16 cellular contexts compared by ENCODE assay signal in genomic region chr10:11658801-11659368, GRCh38. TPM values are rescaled to one million over a fixed set of nuclear protein-coding genes. Genes with fewer than 3 reads are reported as not detected.
DNase-seq lines count a peak whose midpoint lies in the region; ATAC-seq, FAIRE-seq and TF ChIP-seq lines count a peak whose summit lies in the region.
"Had no signal": no experiment of that assay in that cellular context is flagged by ENCODE, and none has a peak within 500 bp of the region (broad histone marks: within the 10 kb centered on the region; RNA-seq: fewer than 3 reads in every experiment).

No MANE protein-coding gene starts in this region.

- TF ChIP-seq RAD21 in K562 (CRISPR knock-in tag; conservative IDR thresholded peaks at IDR 0.05 in 1 of 2, IDR thresholded peaks at IDR 0.05 in 1 of 2): no peak

- DNase-seq in H9 (peak; percentile 9), K562 (ENCODE audit: extremely low read depth in 1 of 4, low spot score in 3 of 4) (no peak), left colon (no peak), type B pancreatic cell (ENCODE audit: extremely low spot score, unreplicated experiment) (peak; percentile 52), middle frontal gyrus (ENCODE audit: extremely low spot score, low spot score) (no peak), osteoblast (ENCODE audit: insufficient read length, low spot score, missing footprints) (no peak)
- DNase-seq: ACHN, AML-193, DMS 273 treated with DMSO at 0.1 percent for 48 hours, H7, NCI-H1417 treated with DMSO at 0.1 percent for 48 hours, NCI-H2029 treated with DMSO at 0.1 percent for 48 hours, NCI-H748 treated with DMSO at 0.1 percent for 48 hours had no signal

- no peaks in the 10 kb centered on the region for H3K9me3 ChIP-seq in H9 (ENCODE audit: control insufficient read depth, low read depth, low read length)
- H3K9me3 ChIP-seq in K562 (replicated peaks; ENCODE audit: control insufficient read depth, insufficient read depth, low read depth, low read length): no peaks in the 10 kb centered on the region
- no peaks in the 10 kb centered on the region for H3K9me3 ChIP-seq in osteoblast (ENCODE audit: low read depth, low read length)

- intact Hi-C loops in K562 (cut with micrococcal nuclease): no loop called here
- intact Hi-C loops in left colon (cut with DNase I, micrococcal nuclease): no loop called here

- no peak for FAIRE-seq in K562 (lab: Jason Lieb, UNC)

- H3K4ac ChIP-seq in H9 (ENCODE audit: low read depth, low read length): no peak overlapping the region

- H3K27me3 ChIP-seq in H9 (ENCODE audit: insufficient read depth, low read length) (no peaks in the 10 kb centered on the region), K562 (ENCODE audit: control insufficient read depth in 2 of 2, insufficient read depth in 2 of 2, low read length in 2 of 2) (no peaks in the 10 kb centered on the region), osteoblast (ENCODE audit: insufficient read depth, low read length) (peaks cover 25% of the 10 kb centered on the region)

- H3K27ac ChIP-seq in H9 (ENCODE audit: insufficient read length, low read depth, low read length) (no peak overlapping the region), K562 (ENCODE audit: extremely low read depth, low read depth, low read length) (no peak overlapping the region), osteoblast (ENCODE audit: low read depth, low read length) (no peak overlapping the region)
- H3K27ac ChIP-seq: SK-N-MC had no signal

- TF ChIP-seq CTCF in H9 (conservative IDR thresholded peaks at IDR 0.05) (no peak), K562 (IDR thresholded peaks at IDR 0.05 in 2 of 3, conservative IDR thresholded peaks at IDR 0.05 in 1 of 3; ENCODE audit: insufficient read depth in 2 of 3, low read depth in 1 of 3, low read length in 3 of 3) (no peak), type B pancreatic cell (conservative IDR thresholded peaks at IDR 0.05) (no peak), osteoblast (IDR thresholded peaks at IDR 0.05; ENCODE audit: extremely low read depth, low read depth, low read length) (no peak)

- H3K79me1 ChIP-seq in H9 (ENCODE audit: insufficient read depth, low read depth, low read length, poor library complexity, severe bottlenecking): no peaks in the 10 kb centered on the region

- H3K27me3 Mint-ChIP-seq in H9 (ENCODE audit: low read depth) (peaks cover 1% of the 10 kb centered on the region), type B pancreatic cell (peaks cover under 1% of the 10 kb centered on the region)

- no peak overlapping the region for H3K14ac ChIP-seq in H9 (ENCODE audit: insufficient read depth, low read length)

- no peak overlapping the region for H3K18ac ChIP-seq in H9 (ENCODE audit: insufficient read length, low read depth, low read length)

- H4K5ac ChIP-seq in H9 (ENCODE audit: insufficient read length, low read depth, low read length): no peak overlapping the region

- H3K9me3 Mint-ChIP-seq in H9: no peaks in the 10 kb centered on the region
- H3K9me3 Mint-ChIP-seq in type B pancreatic cell: no peaks in the 10 kb centered on the region

- no peak overlapping the region for H4K8ac ChIP-seq in H9 (replicated peaks; ENCODE audit: insufficient read length, low read depth, low read length)

- in situ Hi-C loops in K562 (cut with MboI): no loop called here

- H3K9me1 ChIP-seq in K562 (ENCODE audit: control insufficient read depth, insufficient read depth, low read length): no peaks in the 10 kb centered on the region

- TF ChIP-seq EP300 in K562 (IDR thresholded peaks at IDR 0.05; ENCODE audit: low read length): no peak

- no peak overlapping the region for H3K4me3 Mint-ChIP-seq in H9
- no peak overlapping the region for H3K4me3 Mint-ChIP-seq in type B pancreatic cell
- H3K4me3 Mint-ChIP-seq: CD14-positive monocyte had no signal

- POLR2A ChIA-PET in K562 (lab: Yijun Ruan, JAX): interaction anchor here (1.4 to 1.7 kb wide), 3 partner anchors 47 to 65 kb away, joined by 3 to 8 read pairs (median 3); partner anchors contain the start of gene USP6NL

- H3K9ac ChIP-seq in H9 (ENCODE audit: extremely low read depth, insufficient read length, low read length) (no peak overlapping the region), K562 (ENCODE audit: insufficient read depth in 1 of 2, low read depth in 2 of 2, low read length in 2 of 2) (no peak overlapping the region)

- CTCF ChIA-PET in K562 (lab: Yijun Ruan, JAX; ENCODE audit: low intra/inter-chr PET ratio): interaction anchor here (0.6 kb wide), 1 partner anchor 111 kb away, joined by 5 read pairs; no protein-coding TSS in a partner anchor

- H4K91ac ChIP-seq in H9 (ENCODE audit: insufficient read length, low read depth, low read length): no peak overlapping the region

- WGBS in H9 (ENCODE audit: extremely low coverage, insufficient read length, low lambda C conversion rate): no CpG with 5 or more reads among the region's 9 CpGs
- WGBS in K562 (ENCODE audit: insufficient coverage, low coverage, missing lambda C conversion rate): 68% methylated on average over 9 of the region's 9 CpGs

- 0 out of 4 replicates have a peak, but pooled peaks cover 0 to 3% of the 10 kb centered on the region in 2 experiments for H3K4me1 Mint-ChIP-seq in H9
- peaks cover 10% of the 10 kb centered on the region for H3K4me1 Mint-ChIP-seq in type B pancreatic cell (ENCODE audit: unreplicated experiment)

- no peak overlapping the region for H2AK5ac ChIP-seq in H9 (ENCODE audit: insufficient read length, low read length)

- H3K36me3 Mint-ChIP-seq in H9 (ENCODE audit: insufficient read depth in 1 of 3, low read depth in 3 of 3): no peaks in the 10 kb centered on the region
- no peaks in the 10 kb centered on the region for H3K36me3 Mint-ChIP-seq in type B pancreatic cell
- H3K36me3 Mint-ChIP-seq: CD14-positive monocyte had no signal

- H3K36me3 ChIP-seq in K562 (ENCODE audit: control insufficient read depth, insufficient read depth, low read length): no peaks in the 10 kb centered on the region
- H3K36me3 ChIP-seq in osteoblast (ENCODE audit: insufficient read depth, low read length): no peaks in the 10 kb centered on the region

- H3K56ac ChIP-seq in H9 (ENCODE audit: insufficient read length, low read depth, low read length): no peak overlapping the region

- no peak overlapping the region for H2BK15ac ChIP-seq in H9 (ENCODE audit: low read depth, low read length)

- H3K79me2 ChIP-seq in H9 (ENCODE audit: insufficient read depth, low read length) (no peaks in the 10 kb centered on the region), K562 (ENCODE audit: control insufficient read depth, insufficient read depth, low read length) (no peaks in the 10 kb centered on the region), osteoblast (ENCODE audit: insufficient read depth, low read length) (no peaks in the 10 kb centered on the region)

- no peak overlapping the region for H2AFZ ChIP-seq in H9 (ENCODE audit: low read length)
- H2AFZ ChIP-seq in K562 (ENCODE audit: low read depth, low read length): peak overlapping the region; percentile 52; the same call in 1 of the 2 replicates
- H2AFZ ChIP-seq in osteoblast (ENCODE audit: low read length): no peak overlapping the region

- no peak overlapping the region for H2BK20ac ChIP-seq in H9 (ENCODE audit: low read depth, low read length, poor library complexity, severe bottlenecking)

- ATAC-seq in K562: no peak
- peak; percentile 96 for ATAC-seq in left colon
- no peak for ATAC-seq in GM21515 (IDR thresholded peaks at IDR 0.05; ENCODE audit: unreplicated experiment)

- H3K4me1 ChIP-seq in H9 (ENCODE audit: insufficient read depth, low read length) (no peaks in the 10 kb centered on the region), K562 (replicated peaks in 1 of 2; ENCODE audit: control insufficient read depth in 2 of 2, insufficient read depth in 2 of 2, low read length in 2 of 2) (peaks cover 8 to 15% of the 10 kb centered on the region in 2 experiments; a peak in 4 of 5 replicates), osteoblast (ENCODE audit: insufficient read depth, low read length) (peaks cover 6% of the 10 kb centered on the region)

- H3K4me3 ChIP-seq in K562: no peak overlapping the region
- no peak overlapping the region for H3K4me3 ChIP-seq in osteoblast (ENCODE audit: insufficient read depth, low read length)
- H3K4me3 ChIP-seq: SK-N-MC had no signal

- H4K20me1 ChIP-seq in H9 (ENCODE audit: control insufficient read depth, insufficient read depth, insufficient read length) (no peaks in the 10 kb centered on the region), K562 (replicated peaks; ENCODE audit: control insufficient read depth, insufficient read depth, low read length) (no peaks in the 10 kb centered on the region), osteoblast (ENCODE audit: insufficient read depth, low read length) (no peaks in the 10 kb centered on the region)

- no peak overlapping the region for H3K27ac Mint-ChIP-seq in H9
- no peak overlapping the region for H3K27ac Mint-ChIP-seq in type B pancreatic cell
- H3K27ac Mint-ChIP-seq: CD14-positive monocyte had no signal

- H3K4me2 ChIP-seq in H9 (ENCODE audit: insufficient read depth, insufficient read length, low read length) (no peak overlapping the region), K562 (ENCODE audit: insufficient read depth, low read length) (no peak overlapping the region), osteoblast (ENCODE audit: insufficient read depth, low read length) (no peak overlapping the region)

- H2BK120ac ChIP-seq in H9 (ENCODE audit: low read depth, low read length, poor library complexity, severe bottlenecking): no peak overlapping the region

- no peak for TF ChIP-seq POLR2A in K562 (conservative IDR thresholded peaks at IDR 0.05)

- BruUV-seq in K562 (replicated peaks; lab: Mats Ljungman, UMichigan): no TSS peak

- no peak overlapping the region for H3K23ac ChIP-seq in H9 (ENCODE audit: insufficient read length, low read depth, low read length)

- no peaks in the 10 kb centered on the region for H3K23me2 ChIP-seq in H9 (ENCODE audit: insufficient read length, low read depth, low read length, poor library complexity, severe bottlenecking)

- no peak overlapping the region for H3T11ph ChIP-seq in H9 (ENCODE audit: low read length)

- no peak overlapping the region for H2BK5ac ChIP-seq in H9 (ENCODE audit: insufficient read length, low read length)

- H2BK12ac ChIP-seq in H9 (ENCODE audit: insufficient read length, low read depth, low read length): no peak overlapping the region

RNA-seq across cellular contexts. Expression of gene USP6NL, which starts 47.4 kb away (rescaled TPM):
- total RNA-seq in H9 (2021) (27.7 and 28.3 TPM in 2 replicates), K562 (2014; rRNA removed) (19.8 and 24.0 TPM in 2 replicates), K562 (2014; rRNA removed; fragmentation: Illumina TruSeq; extraction: Trizol) (20.4 and 23.6 TPM in 2 replicates), K562 (2015; rRNA removed; fragmentation: Illumina TruSeq; extraction: Trizol) (22.1 and 24.5 TPM in 2 replicates), K562 (2021) (25.1 and 26.6 TPM in 2 replicates), left colon (10 to 100 TPM; 18.3 to 20.1 TPM), type B pancreatic cell (ENCODE audit: low replicate concordance) (29.6 and 33.3 TPM in 2 replicates), osteoblast (13.8 and 14.1 TPM in 2 replicates)
- total RNA-seq in K562 (2011; cell fraction: chromatin; rRNA removed; ENCODE audit: low replicate concordance): 21.7 and 68.0 TPM in 2 replicates
- total RNA-seq in K562 (2011; cell fraction: nucleolus; rRNA removed): 11.3 and 18.0 TPM in 2 replicates
- total RNA-seq in K562 (2011; cell fraction: nucleoplasm; rRNA removed): 45.8 and 75.7 TPM in 2 replicates
- polyA plus RNA-seq in K562 (2011; rRNA removed) (11.5 and 16.8 TPM in 2 replicates), K562 (2014; fragmentation: Illumina TruSeq; extraction: Trizol) (20.0 and 22.0 TPM in 2 replicates), K562 (2014; fragmentation: Nextera tagmentation; extraction: Ambion mirVana) (1 to 10 TPM; 3.2 to 3.8 TPM), K562 (2014; rRNA removed) (17.0 and 17.8 TPM in 2 replicates)
- 10.2 and 10.7 TPM in 2 replicates for polyA plus RNA-seq in K562 (2011; cell fraction: cytosol; rRNA removed)
- polyA plus RNA-seq in K562 (2011; cell fraction: nucleus; rRNA removed): 22.8 and 27.5 TPM in 2 replicates
- 20.8 and 21.4 TPM in 2 replicates for polyA plus RNA-seq in K562 (2012)
- 19.0 and 21.8 TPM in 2 replicates for polyA minus RNA-seq in K562 (2011; rRNA and poly(A)+ RNA removed)
- polyA minus RNA-seq in K562 (2011; cell fraction: cytosol; rRNA and poly(A)+ RNA removed): 8.5 and 11.0 TPM in 2 replicates
- 20.2 and 24.8 TPM in 2 replicates for polyA minus RNA-seq in K562 (2011; cell fraction: nucleus; rRNA and poly(A)+ RNA removed)

Comparison
In these comparisons a context has a peak if more than half of its experiments do, and no peak if none do; other contexts are left out.
1. DNase-seq: peak in H9 (single experiment) and type B pancreatic cell (single experiment); none in K562 (0 of 4), left colon (0 of 2), middle frontal gyrus (single experiment) and osteoblast (single experiment).